In the genomic region with DNA sequence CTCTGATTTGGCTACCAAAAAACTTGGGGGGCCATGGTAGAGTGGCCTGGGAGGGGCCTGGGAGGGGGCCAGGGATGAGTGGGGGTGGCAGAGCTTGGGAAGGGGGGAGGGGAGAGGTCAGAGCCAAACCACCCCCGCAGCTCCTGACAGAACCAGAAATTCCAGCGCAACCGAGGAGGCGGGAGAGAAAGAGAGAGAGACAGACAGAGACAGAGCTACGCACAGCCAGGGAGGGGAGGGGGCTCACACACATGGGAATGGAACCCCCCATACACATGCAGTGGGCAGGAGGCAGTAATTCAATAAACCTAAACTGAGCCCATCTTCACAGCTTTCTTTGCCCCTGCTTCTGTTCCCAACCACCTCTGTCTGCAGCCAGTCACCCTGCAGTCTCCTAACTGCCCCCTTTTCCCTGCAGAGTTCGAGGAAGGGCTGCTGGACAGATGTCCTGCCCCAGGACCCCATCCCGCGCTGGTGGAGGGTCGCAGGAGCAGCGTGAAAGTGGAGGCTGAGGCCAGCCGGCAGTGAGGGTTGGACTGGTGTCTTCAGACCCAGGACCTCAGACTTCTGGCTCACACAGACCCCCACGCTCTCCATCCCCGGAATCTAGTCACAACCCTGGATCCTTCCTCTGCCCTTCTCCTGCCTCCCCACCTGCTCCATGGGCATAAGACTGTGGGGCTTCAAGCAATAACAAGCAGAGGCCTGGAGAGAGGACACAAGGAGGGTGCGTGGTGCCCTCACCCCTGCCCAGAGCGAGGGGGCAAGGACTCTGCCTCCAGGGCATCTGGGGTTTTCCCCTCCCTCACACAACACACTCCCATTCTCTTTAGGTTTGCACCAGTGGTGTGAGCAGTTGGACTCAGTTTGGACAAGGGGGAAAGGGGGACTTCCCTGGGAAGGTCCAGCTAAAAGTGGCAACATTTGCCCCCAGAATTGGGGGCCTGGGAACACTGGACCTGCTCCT, we compare ENCODE assay signal across 8 cellular contexts. TPM values are rescaled to one million over a fixed set of nuclear protein-coding genes. Genes with fewer than 3 reads are reported as not detected.
DNase-seq lines count a peak whose midpoint lies in the region; ATAC-seq lines count a peak whose summit lies in the region.

No MANE protein-coding gene starts in this region.

- peak overlapping the region; percentile 93 for H3K27ac Mint-ChIP-seq in activated T-helper 1 cell treated with anti-CD3 and anti-CD28 coated beads, Interleukin-12 subunit alpha, Interleukin-12 subunit beta, Interleukin-2, Interleukin-4 antibody, amounts not matched to agents 30 ng/mL and 10 ng/mL and 1 ng/mL, durations not matched to agents 14 hours and 24 hours and 36 hours
- H3K27ac Mint-ChIP-seq in stimulated activated memory B cell treated with anti-CD40 and anti-IgM and Interleukin-4, amounts not matched to agents 10 μg/mL and 1 μg/mL and 100 μg/mL, for 72 hours: peak overlapping the region; percentile 94

- intact Hi-C loops in activated T-helper 1 cell treated with anti-CD3 and anti-CD28 coated beads, Interleukin-12 subunit alpha, Interleukin-12 subunit beta, Interleukin-2, Interleukin-4 antibody, amounts not matched to agents 30 ng/mL and 10 ng/mL and 1 ng/mL, durations not matched to agents 14 hours and 24 hours and 36 hours (cut with micrococcal nuclease): loop anchor here (1.0 kb wide), 1 partner anchor 16 kb away; no protein-coding TSS in a partner anchor

- peaks cover 72% of the 10 kb centered on the region for H3K36me3 Mint-ChIP-seq in activated T-helper 1 cell treated with anti-CD3 and anti-CD28 coated beads, Interleukin-12 subunit alpha, Interleukin-12 subunit beta, Interleukin-2, Interleukin-4 antibody, amounts not matched to agents 30 ng/mL and 10 ng/mL and 1 ng/mL, durations not matched to agents 14 hours and 24 hours and 36 hours (ENCODE audit: low read depth)
- H3K36me3 Mint-ChIP-seq in stimulated activated memory B cell treated with anti-CD40 and anti-IgM and Interleukin-4, amounts not matched to agents 10 μg/mL and 1 μg/mL and 100 μg/mL, for 72 hours: peaks cover 71% of the 10 kb centered on the region

- peak overlapping the region; percentile 55 for H3K9ac ChIP-seq in GM23248
- no peak overlapping the region for H3K9ac ChIP-seq in iPS-18a (ENCODE audit: low read length)

- H3K27ac ChIP-seq in GM23248 (peak overlapping the region; percentile 77), iPS-18a (ENCODE audit: low read length) (peak overlapping the region; percentile 63)

- no peaks in the 10 kb centered on the region for H3K9me2 ChIP-seq in GM23248 (ENCODE audit: insufficient read depth)

- H3K27me3 ChIP-seq in GM23248 (replicated peaks; ENCODE audit: insufficient read depth): no peaks in the 10 kb centered on the region
- H3K27me3 ChIP-seq in iPS-18a (ENCODE audit: control insufficient read depth, insufficient read depth, low read length): no peaks in the 10 kb centered on the region

- H3K36me3 ChIP-seq in GM23248 (ENCODE audit: low read depth) (peaks cover 34% of the 10 kb centered on the region), iPS-18a (ENCODE audit: control insufficient read depth, low read depth, low read length) (peaks cover 35% of the 10 kb centered on the region)

- H3K9me3 Mint-ChIP-seq in activated T-helper 1 cell treated with anti-CD3 and anti-CD28 coated beads, Interleukin-12 subunit alpha, Interleukin-12 subunit beta, Interleukin-2, Interleukin-4 antibody, amounts not matched to agents 30 ng/mL and 10 ng/mL and 1 ng/mL, durations not matched to agents 14 hours and 24 hours and 36 hours: no peaks in the 10 kb centered on the region
- no peaks in the 10 kb centered on the region for H3K9me3 Mint-ChIP-seq in stimulated activated memory B cell treated with anti-CD40 and anti-IgM and Interleukin-4, amounts not matched to agents 10 μg/mL and 1 μg/mL and 100 μg/mL, for 72 hours

- ATAC-seq in stimulated activated memory B cell treated with anti-CD40 and anti-IgM and Interleukin-4, amounts not matched to agents 10 μg/mL and 1 μg/mL and 100 μg/mL, for 72 hours: peak; percentile 1
- no peak for ATAC-seq in HG03159 (IDR thresholded peaks at IDR 0.05; ENCODE audit: unreplicated experiment)
- no peak for ATAC-seq in GM21381 (IDR thresholded peaks at IDR 0.05; ENCODE audit: unreplicated experiment)
- no peak for ATAC-seq in GM18520 (IDR thresholded peaks at IDR 0.05; ENCODE audit: unreplicated experiment)

- H4K20me1 ChIP-seq in GM23248 (ENCODE audit: insufficient read depth): no peaks in the 10 kb centered on the region

- 43 to 46% methylated on average over 15 of the region's 15 CpGs for WGBS in GM23248 (ENCODE audit: low coverage in 1 of 2, low lambda C conversion rate in 2 of 2, missing lambda C conversion rate in 2 of 2), 2 experiments

- peaks cover 2% of the 10 kb centered on the region for H3K27me3 Mint-ChIP-seq in activated T-helper 1 cell treated with anti-CD3 and anti-CD28 coated beads, Interleukin-12 subunit alpha, Interleukin-12 subunit beta, Interleukin-2, Interleukin-4 antibody, amounts not matched to agents 30 ng/mL and 10 ng/mL and 1 ng/mL, durations not matched to agents 14 hours and 24 hours and 36 hours (ENCODE audit: insufficient read depth)
- H3K27me3 Mint-ChIP-seq in stimulated activated memory B cell treated with anti-CD40 and anti-IgM and Interleukin-4, amounts not matched to agents 10 μg/mL and 1 μg/mL and 100 μg/mL, for 72 hours: no peaks in the 10 kb centered on the region

- H3K9me3 ChIP-seq in GM23248 (ENCODE audit: low read depth): no peaks in the 10 kb centered on the region
- no peaks in the 10 kb centered on the region for H3K9me3 ChIP-seq in iPS-18a (ENCODE audit: control insufficient read depth, low read depth, low read length)

- H2AFZ ChIP-seq in GM23248: no peak overlapping the region

- peak overlapping the region; percentile 83 for H3K4me3 Mint-ChIP-seq in activated T-helper 1 cell treated with anti-CD3 and anti-CD28 coated beads, Interleukin-12 subunit alpha, Interleukin-12 subunit beta, Interleukin-2, Interleukin-4 antibody, amounts not matched to agents 30 ng/mL and 10 ng/mL and 1 ng/mL, durations not matched to agents 14 hours and 24 hours and 36 hours
- H3K4me3 Mint-ChIP-seq in stimulated activated memory B cell treated with anti-CD40 and anti-IgM and Interleukin-4, amounts not matched to agents 10 μg/mL and 1 μg/mL and 100 μg/mL, for 72 hours: peak overlapping the region; percentile 77

- in situ Hi-C loops in GM23248 (cut with MboI): no loop called here

- no peak overlapping the region for H3K4me2 ChIP-seq in GM23248 (ENCODE audit: unreplicated experiment)

- no peak overlapping the region for H3K4me3 ChIP-seq in GM23248
- peak overlapping the region; percentile 18 for H3K4me3 ChIP-seq in iPS-18a (ENCODE audit: low read length)

- H3K4me1 ChIP-seq in GM23248 (ENCODE audit: insufficient read depth) (peaks cover 29% of the 10 kb centered on the region), iPS-18a (ENCODE audit: control insufficient read depth, low read depth, low read length) (peaks cover 14% of the 10 kb centered on the region)

- peaks cover 68% of the 10 kb centered on the region for H3K4me1 Mint-ChIP-seq in activated T-helper 1 cell treated with anti-CD3 and anti-CD28 coated beads, Interleukin-12 subunit alpha, Interleukin-12 subunit beta, Interleukin-2, Interleukin-4 antibody, amounts not matched to agents 30 ng/mL and 10 ng/mL and 1 ng/mL, durations not matched to agents 14 hours and 24 hours and 36 hours (ENCODE audit: low read depth)
- peaks cover 91% of the 10 kb centered on the region for H3K4me1 Mint-ChIP-seq in stimulated activated memory B cell treated with anti-CD40 and anti-IgM and Interleukin-4, amounts not matched to agents 10 μg/mL and 1 μg/mL and 100 μg/mL, for 72 hours

- H3K79me2 ChIP-seq in GM23248 (ENCODE audit: insufficient read depth): peaks cover 38% of the 10 kb centered on the region

- DNase-seq in GM23248 (no peak), inferior parietal cortex (ENCODE audit: extremely low spot score) (no peak)
- no peak for DNase-seq in activated T-helper 1 cell treated with anti-CD3 and anti-CD28 coated beads, Interleukin-12 subunit alpha, Interleukin-12 subunit beta, Interleukin-2, Interleukin-4 antibody, amounts not matched to agents 30 ng/mL and 10 ng/mL and 1 ng/mL, durations not matched to agents 14 hours and 24 hours and 36 hours (ENCODE audit: low spot score)

- H3F3A ChIP-seq in GM23248 (ENCODE audit: insufficient read depth): peaks cover 62% of the 10 kb centered on the region

RNA-seq across cellular contexts. Expression of a gene that starts 5.6 kb away (rescaled TPM):
- total RNA-seq in GM23248 (2014; rRNA removed; shearing (Covaris generic)): 88.7 and 107 TPM in 2 replicates
- polyA plus RNA-seq in GM23248 (2016; fragmentation: Nextera tagmentation; extraction: Ambion mirVana): 21.6 and 22.8 TPM in 2 replicates
- 73.6 and 80.3 TPM in 2 replicates for total RNA-seq in activated T-helper 1 cell treated with anti-CD3 and anti-CD28 coated beads, Interleukin-12 subunit alpha, Interleukin-12 subunit beta, Interleukin-2, Interleukin-4 antibody, amounts not matched to agents 30 ng/mL and 10 ng/mL and 1 ng/mL, durations not matched to agents 14 hours and 24 hours and 36 hours

RNA-seq across cellular contexts. Expression of a gene that starts 15.9 kb away (rescaled TPM):
- total RNA-seq in GM23248 (2014; rRNA removed; shearing (Covaris generic)): 6.4 and 7.6 TPM in 2 replicates
- 5.9 and 6.6 TPM in 2 replicates for polyA plus RNA-seq in GM23248 (2016; fragmentation: Nextera tagmentation; extraction: Ambion mirVana)
- total RNA-seq in activated T-helper 1 cell treated with anti-CD3 and anti-CD28 coated beads, Interleukin-12 subunit alpha, Interleukin-12 subunit beta, Interleukin-2, Interleukin-4 antibody, amounts not matched to agents 30 ng/mL and 10 ng/mL and 1 ng/mL, durations not matched to agents 14 hours and 24 hours and 36 hours: 70.2 and 71.7 TPM in 2 replicates

RNA-seq across cellular contexts. Expression of a gene that starts 16.7 kb away (rescaled TPM):
- 95.1 and 103 TPM in 2 replicates for total RNA-seq in GM23248 (2014; rRNA removed; shearing (Covaris generic))
- polyA plus RNA-seq in GM23248 (2016; fragmentation: Nextera tagmentation; extraction: Ambion mirVana): 67.4 and 70.7 TPM in 2 replicates
- 306 and 318 TPM in 2 replicates for total RNA-seq in activated T-helper 1 cell treated with anti-CD3 and anti-CD28 coated beads, Interleukin-12 subunit alpha, Interleukin-12 subunit beta, Interleukin-2, Interleukin-4 antibody, amounts not matched to agents 30 ng/mL and 10 ng/mL and 1 ng/mL, durations not matched to agents 14 hours and 24 hours and 36 hours

RNA-seq across cellular contexts. Expression of a gene that starts 33.8 kb away (rescaled TPM):
- 257 and 296 TPM in 2 replicates for total RNA-seq in GM23248 (2014; rRNA removed; shearing (Covaris generic))
- 161 and 166 TPM in 2 replicates for polyA plus RNA-seq in GM23248 (2016; fragmentation: Nextera tagmentation; extraction: Ambion mirVana)
- 0.26 and 0.73 TPM in 2 replicates for total RNA-seq in activated T-helper 1 cell treated with anti-CD3 and anti-CD28 coated beads, Interleukin-12 subunit alpha, Interleukin-12 subunit beta, Interleukin-2, Interleukin-4 antibody, amounts not matched to agents 30 ng/mL and 10 ng/mL and 1 ng/mL, durations not matched to agents 14 hours and 24 hours and 36 hours

RNA-seq across cellular contexts. Expression of a gene that starts 44.5 kb away (rescaled TPM):
- not detected in 2 replicates for total RNA-seq in GM23248 (2014; rRNA removed; shearing (Covaris generic))
- not detected in 2 replicates for polyA plus RNA-seq in GM23248 (2016; fragmentation: Nextera tagmentation; extraction: Ambion mirVana)
- 1.1 and 2.6 TPM in 2 replicates for total RNA-seq in activated T-helper 1 cell treated with anti-CD3 and anti-CD28 coated beads, Interleukin-12 subunit alpha, Interleukin-12 subunit beta, Interleukin-2, Interleukin-4 antibody, amounts not matched to agents 30 ng/mL and 10 ng/mL and 1 ng/mL, durations not matched to agents 14 hours and 24 hours and 36 hours
